Comparison of ENCODE assay signal across 8 cellular contexts in the genomic region with DNA sequence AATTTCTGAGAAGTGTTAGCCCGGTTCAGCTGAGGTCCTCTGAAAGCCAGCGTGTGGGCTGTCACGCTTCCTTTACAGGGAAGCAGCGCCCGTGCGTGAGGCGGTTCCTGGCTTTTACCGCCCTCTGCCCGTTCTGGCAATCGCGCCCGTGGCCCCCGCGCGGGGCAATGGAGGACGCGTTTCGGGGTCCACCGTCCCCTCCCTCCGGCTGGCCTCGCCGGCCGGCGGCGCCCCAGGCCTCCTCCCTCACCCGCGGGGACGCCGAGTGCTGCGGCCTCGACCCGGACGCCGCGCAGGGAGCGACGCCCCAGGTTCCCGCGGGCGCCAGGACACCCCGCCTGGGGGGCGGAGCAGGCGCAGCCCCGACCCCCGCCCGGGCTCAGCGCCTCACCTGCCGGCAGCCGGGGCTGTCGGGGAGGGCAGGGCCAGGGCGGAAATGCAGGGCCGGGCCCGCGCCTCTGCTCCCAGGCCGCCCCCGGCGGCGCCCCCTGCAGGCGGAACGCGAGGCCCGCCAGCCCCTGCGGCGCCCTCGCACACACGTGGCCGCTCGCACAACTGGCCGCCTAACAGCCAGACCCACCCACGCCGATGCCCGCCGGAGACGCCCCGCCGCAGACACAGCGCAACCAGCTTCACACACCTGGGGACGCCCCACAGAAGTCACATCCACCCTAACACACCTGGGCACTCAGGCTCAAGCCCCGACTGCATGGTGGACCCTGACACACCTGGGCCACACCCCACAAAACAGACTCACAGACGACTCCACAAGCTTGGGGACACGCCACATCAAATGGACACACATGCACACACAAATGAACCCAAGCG. TPM values are rescaled to one million over a fixed set of nuclear protein-coding genes. Genes with fewer than 3 reads are reported as not detected.
DNase-seq lines count a peak whose midpoint lies in the region; ATAC-seq, FAIRE-seq and TF ChIP-seq lines count a peak whose summit lies in the region.

A gene (minus strand): TSS at position 440 of the 828 bp plus-strand sequence. CDS start 56,198 bp downstream, outside the sequence.

- H3K79me2 ChIP-seq in keratinocyte (ENCODE audit: control insufficient read depth, insufficient read depth, low read length) = no peaks in the 10 kb centered on the region

- peak; percentile 96 for ATAC-seq in HG02571 (IDR thresholded peaks at IDR 0.05; ENCODE audit: unreplicated experiment)

- H3K4me2 ChIP-seq in keratinocyte (ENCODE audit: control insufficient read depth, extremely low read depth, insufficient read depth, low read depth, low read length) = peak within 1 kb of the TSS; percentile 80

- no peak for FAIRE-seq in bronchial epithelial cell (lab: Jason Lieb, UNC)
- FAIRE-seq in keratinocyte (lab: Jason Lieb, UNC) = no peak

- dilution Hi-C loops in keratinocyte (cut with MboI; ENCODE audit: extremely low pct_ligation_motif_present, low sequenced_read_pairs) = no loop called here

- H3K36me3 ChIP-seq in WERI-Rb-1 = no peaks in the 10 kb centered on the region
- H3K36me3 ChIP-seq in bronchial epithelial cell (ENCODE audit: control insufficient read depth, insufficient read depth, low read length) = no peaks in the 10 kb centered on the region
- H3K36me3 ChIP-seq in keratinocyte (ENCODE audit: control insufficient read depth in 2 of 2, extremely low read depth in 1 of 2, insufficient read depth in 2 of 2, low read length in 2 of 2) = no peaks in the 10 kb centered on the region

- H4K20me1 ChIP-seq in keratinocyte (ENCODE audit: control insufficient read depth, extremely low read depth, insufficient read depth, low read length) = no peaks in the 10 kb centered on the region

- H2AFZ ChIP-seq in keratinocyte (ENCODE audit: control insufficient read depth, low read length) = peak within 1 kb of the TSS; percentile 94

- H3K4me1 ChIP-seq in keratinocyte (ENCODE audit: control insufficient read depth, extremely low read depth, insufficient read depth, low read length) = peaks cover 4% of the 10 kb centered on the region

- H3K27me3 ChIP-seq in WERI-Rb-1 (ENCODE audit: insufficient read depth, low read depth, severe bottlenecking) (peaks cover 44% of the 10 kb centered on the region), bronchial epithelial cell (ENCODE audit: control insufficient read depth, insufficient read depth, low read length) (no peaks in the 10 kb centered on the region), keratinocyte (ENCODE audit: control insufficient read depth, extremely low read depth, insufficient read depth, low read length) (no peaks in the 10 kb centered on the region)

- no peaks in the 10 kb centered on the region for H3K9me3 ChIP-seq in WERI-Rb-1 (ENCODE audit: severe bottlenecking)
- no peaks in the 10 kb centered on the region for H3K9me3 ChIP-seq in keratinocyte (ENCODE audit: control insufficient read depth, low read depth, low read length)

- peak within 1 kb of the TSS; percentile 58 for H3K27ac ChIP-seq in WERI-Rb-1
- peak within 1 kb of the TSS; percentile 35 for H3K27ac ChIP-seq in keratinocyte (ENCODE audit: control insufficient read depth, insufficient read depth, low read length)

- H3K9me1 ChIP-seq in keratinocyte (ENCODE audit: control insufficient read depth, extremely low read depth, insufficient read depth, low read length) = no peaks in the 10 kb centered on the region

- DNase-seq in NCI-H2029 (lab: John Stamatoyannopoulos, UW) = peak; percentile 47
- DNase-seq in NCI-H2029 treated with DMSO at 0.1 percent for 48 hours (lab: John Stamatoyannopoulos, UW) = no peak
- peak; percentile 74 for DNase-seq in NAMALWA (ENCODE audit: low spot score)
- DNase-seq in WERI-Rb-1 = peak; percentile 93
- DNase-seq in bronchial epithelial cell (ENCODE audit: low read depth) = peak; percentile 32
- DNase-seq in keratinocyte (ENCODE audit: low read depth, low spot score) = no peak
- peak; percentile 60 to 80 for DNase-seq in stimulated activated CD4-positive, alpha-beta T cell treated with anti-CD3 and anti-CD28 coated beads, Interleukin-15, amount 100 ng/mL, for 48 hours (ENCODE audit: low read depth in 2 of 2)

- TF ChIP-seq CTCF in WERI-Rb-1 (IDR thresholded peaks at IDR 0.05; ENCODE audit: low read depth, low read length) = peak; percentile 98
- peak; percentile 63 for TF ChIP-seq CTCF in bronchial epithelial cell (IDR thresholded peaks at IDR 0.05; ENCODE audit: insufficient read depth, low read length, severe bottlenecking)
- TF ChIP-seq CTCF in keratinocyte (optimal IDR thresholded peaks at IDR 0.05 in 1 of 3, IDR thresholded peaks at IDR 0.05 in 1 of 3, conservative IDR thresholded peaks at IDR 0.05 in 1 of 3; ENCODE audit: extremely low read depth in 1 of 3, insufficient read depth in 2 of 3, low read length in 3 of 3) = peak; percentile 56 to 88 (median 61)

- H3K9ac ChIP-seq in keratinocyte (ENCODE audit: control insufficient read depth, extremely low read depth, insufficient read depth, low read length) = peak within 1 kb of the TSS; percentile 81

- H3K4me3 ChIP-seq in WERI-Rb-1 (ENCODE audit: low read depth, low read length) (peak within 1 kb of the TSS; percentile 81), bronchial epithelial cell (ENCODE audit: low read depth, low read length) (peak within 1 kb of the TSS; percentile 64), keratinocyte (ENCODE audit: control insufficient read depth in 2 of 3, extremely low read depth in 1 of 3, insufficient read depth in 2 of 3, low read depth in 1 of 3, low read length in 3 of 3) (peak within 1 kb of the TSS; percentile 51 to 84 (median 81))

RNA-seq across cellular contexts. Expression of the gene that starts here (rescaled TPM):
- total RNA-seq in bronchial epithelial cell = 5.5 and 9.0 TPM in 2 replicates
- polyA plus RNA-seq in keratinocyte = 5.6 to 8.2 TPM (median 6.2 TPM) in 3 replicates
- 3.1 TPM for polyA plus RNA-seq in keratinocyte (2011; ENCODE audit: low read depth)
- 7.8 and 8.4 TPM in 2 replicates for polyA plus RNA-seq in keratinocyte (2011; cell fraction: cytosol; rRNA removed)
- 4.0 and 5.1 TPM in 2 replicates for polyA plus RNA-seq in keratinocyte (2011; cell fraction: nucleus; rRNA removed)
- polyA plus RNA-seq in keratinocyte (2012; ENCODE audit: low replicate concordance) = 6.5 and 9.3 TPM in 2 replicates
- 0.85 to 3.7 TPM (median 2.7 TPM) in 3 replicates for polyA minus RNA-seq in keratinocyte
- polyA minus RNA-seq in keratinocyte (2011; cell fraction: cytosol; rRNA and poly(A)+ RNA removed) = 4.6 TPM
- polyA minus RNA-seq in keratinocyte (2011; cell fraction: nucleus; rRNA and poly(A)+ RNA removed) = 4.4 and 5.5 TPM in 2 replicates

Comparison
In these comparisons a context has a peak if more than half of its experiments do, and no peak if none do; other contexts are left out.
1. DNase-seq: peak in NCI-H2029 (single experiment), NAMALWA (single experiment), WERI-Rb-1 (single experiment), bronchial epithelial cell (single experiment) and stimulated activated CD4-positive, alpha-beta T cell treated with anti-CD3 and anti-CD28 coated beads, Interleukin-15, amount 100 ng/mL, for 48 hours (2 of 2); none in NCI-H2029 treated with DMSO at 0.1 percent for 48 hours (single experiment) and keratinocyte (single experiment).
2. Peak in every context shown above with its lines, with median percentiles within 50 percentile points of each other: H3K4me3 ChIP-seq and CTCF ChIP-seq.